8 cellular contexts compared by ENCODE assay signal in the genomic region with DNA sequence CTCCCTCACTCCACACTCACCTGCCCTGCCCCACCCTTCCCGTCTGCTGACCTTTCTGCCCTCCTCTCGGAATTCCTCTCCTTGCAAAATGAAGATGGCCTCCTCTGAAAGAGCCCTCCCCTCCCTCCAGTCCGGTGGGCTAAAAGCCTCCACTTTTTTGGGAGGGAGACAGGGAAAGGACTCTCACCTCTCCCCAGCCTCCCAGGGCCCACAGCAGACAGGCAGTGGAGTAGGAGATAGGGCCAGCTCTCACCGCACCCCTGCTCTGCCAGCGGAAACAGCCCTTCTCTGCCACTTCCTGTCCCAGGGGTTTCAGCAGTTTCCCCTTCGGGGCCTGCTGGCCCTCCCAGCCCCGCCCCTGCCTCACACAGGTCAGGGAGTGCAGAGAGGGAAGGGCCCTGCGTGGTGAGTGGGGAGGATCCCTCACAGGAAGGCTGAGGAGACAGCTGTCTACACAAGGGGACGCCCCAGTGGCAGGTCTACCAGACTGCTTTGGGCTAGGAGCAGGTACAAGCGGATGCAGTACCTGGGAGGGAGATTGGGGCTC. TPM values are rescaled to one million over a fixed set of nuclear protein-coding genes. Genes with fewer than 3 reads are reported as not detected.
A peak's percentile ranks its signal among the peaks of the same experiment; 100 is the strongest.
DNase-seq lines count a peak whose midpoint lies in the region; ATAC-seq and TF ChIP-seq lines count a peak whose summit lies in the region.

No MANE protein-coding gene starts in this region.

- no peaks in the 10 kb centered on the region for H3K27me3 ChIP-seq in foreskin keratinocyte

- peak overlapping the region; percentile 66 for H3K4me3 ChIP-seq in Jurkat, Clone E6-1 (ENCODE audit: low read length)

- ATAC-seq in GM21528 (IDR thresholded peaks at IDR 0.05; ENCODE audit: low FRiP score, unreplicated experiment) (peak; percentile 98), foreskin keratinocyte (peak; percentile 89)

- H3K27ac ChIP-seq in foreskin keratinocyte = no peak overlapping the region

- TF ChIP-seq CTCF in GM10266 (IDR thresholded peaks at IDR 0.05; ENCODE audit: control insufficient read depth, insufficient read depth, low read depth, missing control alignments) (no peak), foreskin keratinocyte (conservative IDR thresholded peaks at IDR 0.05) (peak; percentile 47)

- peak; percentile 80 for DNase-seq in GM10266 (ENCODE audit: extremely low spot score)
- peak; percentile 94 for DNase-seq in Jurkat, Clone E6-1 (ENCODE audit: low read depth, low spot score)
- DNase-seq in activated CD4-positive, alpha-beta T cell treated with anti-CD3 and anti-CD28 coated beads for 48 hours = peak; percentile 88
- DNase-seq in foreskin keratinocyte = no peak
- peak; percentile 60 to 76 for DNase-seq in stimulated activated CD4-positive, alpha-beta T cell treated with anti-CD3 and anti-CD28 coated beads, Interleukin-4, amount 100 ng/mL, for 4 hours
- no peak for DNase-seq in cerebellar nuclear complex (lab: John Stamatoyannopoulos, UW)
- no peak for DNase-seq in NCI-H774 (lab: John Stamatoyannopoulos, UW)

- H3K4me1 ChIP-seq in foreskin keratinocyte = no peaks in the 10 kb centered on the region

RNA-seq across cellular contexts. Expression of a gene that starts 18.2 kb away (rescaled TPM):
- polyA plus RNA-seq in Jurkat, Clone E6-1 (2012; ENCODE audit: insufficient read depth, insufficient read length) = 12.4 TPM
- 26.5 and 27.8 TPM in 2 replicates for total RNA-seq in foreskin keratinocyte
- polyA plus RNA-seq in foreskin keratinocyte = 13.9 and 15.9 TPM in 2 replicates

Comparison
In these comparisons a context has a peak if more than half of its experiments do, and no peak if none do; other contexts are left out.
1. DNase-seq: peak in GM10266 (single experiment), Jurkat, Clone E6-1 (single experiment), activated CD4-positive, alpha-beta T cell treated with anti-CD3 and anti-CD28 coated beads for 48 hours (single experiment) and stimulated activated CD4-positive, alpha-beta T cell treated with anti-CD3 and anti-CD28 coated beads, Interleukin-4, amount 100 ng/mL, for 4 hours (2 of 2); none in foreskin keratinocyte (0 of 2), cerebellar nuclear complex (0 of 2) and NCI-H774 (single experiment).